8 cellular contexts compared by ENCODE assay signal in the genomic region with DNA sequence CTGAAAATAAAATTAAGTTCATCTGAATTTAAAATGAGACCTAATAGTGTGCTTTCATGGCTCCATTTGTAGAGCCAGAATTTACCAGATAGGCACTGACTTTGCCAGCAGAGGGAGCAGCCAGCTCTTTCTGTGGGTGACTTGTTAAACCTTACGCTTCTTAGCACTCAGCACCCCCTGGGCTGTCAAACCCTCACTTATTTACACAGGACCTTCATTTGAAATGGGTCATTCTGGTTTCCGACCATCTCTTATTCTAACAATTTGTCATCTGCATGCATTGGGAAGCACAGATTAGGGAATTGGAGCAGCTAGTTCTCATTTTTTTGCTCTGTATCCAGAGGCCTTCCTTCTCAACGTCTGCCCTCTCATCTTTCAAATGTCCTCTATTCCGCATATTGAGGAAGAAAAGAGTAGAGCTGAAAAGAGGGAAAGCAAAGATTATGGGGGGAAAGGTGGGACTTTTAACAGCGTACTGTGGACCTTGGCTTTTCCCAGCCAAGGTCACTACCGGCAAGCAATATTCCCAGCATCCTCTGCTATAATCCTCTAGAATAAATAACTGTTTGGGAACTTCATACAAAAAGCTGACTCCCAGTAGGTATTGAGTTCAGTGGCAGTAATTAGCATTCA. TPM values are rescaled to one million over a fixed set of nuclear protein-coding genes. Genes with fewer than 3 reads are reported as not detected.
A peak's percentile ranks its signal among the peaks of the same experiment; 100 is the strongest.
DNase-seq lines count a peak whose midpoint lies in the region; ATAC-seq and TF ChIP-seq lines count a peak whose summit lies in the region.

No MANE protein-coding gene starts in this region.

- H3K9me3 ChIP-seq in RWPE2 (ENCODE audit: severe bottlenecking), result no peaks in the 10 kb centered on the region
- no peaks in the 10 kb centered on the region for H3K9me3 ChIP-seq in cardiac muscle cell (ENCODE audit: low read depth)

- peak overlapping the region; percentile 9 to 81 (median 71) for H3K27ac Mint-ChIP-seq in CD14-positive monocyte
- H3K27ac Mint-ChIP-seq in activated naive CD8-positive, alpha-beta T cell treated with anti-CD3 and anti-CD28 coated beads for 36 hours, result no peak overlapping the region

- H3K4me3 ChIP-seq in RWPE2 (ENCODE audit: severe bottlenecking), result no peak overlapping the region
- H3K4me3 ChIP-seq in cardiac muscle cell, result no peak overlapping the region

- H3K36me3 ChIP-seq in RWPE2 (ENCODE audit: low read depth) (no peaks in the 10 kb centered on the region), cardiac muscle cell (no peaks in the 10 kb centered on the region)

- DNase-seq in CD14-positive monocyte (ENCODE audit: low spot score) (peak; percentile 55), HK-2 (ENCODE audit: unreplicated experiment) (peak; percentile 2), RWPE2 (ENCODE audit: low spot score) (no peak), cardiac muscle cell (ENCODE audit: low read depth in 1 of 2, low spot score in 1 of 2) (peak; percentile 56 to 64), renal cortical epithelial cell (ENCODE audit: low read depth) (peak; percentile 61)
- peak; percentile 44 for DNase-seq in activated naive CD8-positive, alpha-beta T cell treated with anti-CD3 and anti-CD28 coated beads for 36 hours

- peaks cover 83% of the 10 kb centered on the region for H3K4me1 Mint-ChIP-seq in CD14-positive monocyte
- H3K4me1 Mint-ChIP-seq in activated naive CD8-positive, alpha-beta T cell treated with anti-CD3 and anti-CD28 coated beads for 36 hours, result peaks cover 18% of the 10 kb centered on the region

- intact Hi-C loops in CD14-positive monocyte (cut with micrococcal nuclease), result no loop called here

- H3K27ac ChIP-seq in RWPE2 (ENCODE audit: poor library complexity, severe bottlenecking) (no peak overlapping the region), cardiac muscle cell (no peak overlapping the region)

- ATAC-seq in RWPE2 (ENCODE audit: low read depth) (0 out of 3 replicates have a peak, but pooled peaks have one; percentile 28), HG02870 (IDR thresholded peaks at IDR 0.05; ENCODE audit: unreplicated experiment) (no peak), HG03097 (IDR thresholded peaks at IDR 0.05; ENCODE audit: low FRiP score, unreplicated experiment) (no peak)

- peaks cover 5% of the 10 kb centered on the region for H3K27me3 ChIP-seq in RWPE2 (ENCODE audit: insufficient read depth, poor library complexity, severe bottlenecking)
- peaks cover 23% of the 10 kb centered on the region for H3K27me3 ChIP-seq in cardiac muscle cell

- H3K36me3 Mint-ChIP-seq in CD14-positive monocyte, result no peaks in the 10 kb centered on the region
- H3K36me3 Mint-ChIP-seq in activated naive CD8-positive, alpha-beta T cell treated with anti-CD3 and anti-CD28 coated beads for 36 hours, result no peaks in the 10 kb centered on the region

- peak; percentile 87 for TF ChIP-seq CTCF in CD14-positive monocyte (IDR thresholded peaks at IDR 0.05)
- peak; percentile 74 for TF ChIP-seq CTCF in RWPE2 (IDR thresholded peaks at IDR 0.05; ENCODE audit: poor library complexity, severe bottlenecking)
- TF ChIP-seq CTCF in cardiac muscle cell (IDR thresholded peaks at IDR 0.05; ENCODE audit: low read depth, low read length), result peak; percentile 75

- H3K27me3 Mint-ChIP-seq in CD14-positive monocyte (ENCODE audit: low read depth in 3 of 3), result peaks cover 0 to 2% (median 0%) of the 10 kb centered on the region in 3 donors
- no peaks in the 10 kb centered on the region for H3K27me3 Mint-ChIP-seq in activated naive CD8-positive, alpha-beta T cell treated with anti-CD3 and anti-CD28 coated beads for 36 hours

- H3K4me1 ChIP-seq in RWPE2 (ENCODE audit: insufficient read depth, poor library complexity, severe bottlenecking) (no peaks in the 10 kb centered on the region), cardiac muscle cell (ENCODE audit: low read depth) (no peaks in the 10 kb centered on the region)

- H3K9me3 Mint-ChIP-seq in CD14-positive monocyte, result peaks cover 0 to 3% (median 0%) of the 10 kb centered on the region in 7 donors
- no peaks in the 10 kb centered on the region for H3K9me3 Mint-ChIP-seq in activated naive CD8-positive, alpha-beta T cell treated with anti-CD3 and anti-CD28 coated beads for 36 hours

- H3K4me3 Mint-ChIP-seq in CD14-positive monocyte, result peak overlapping the region; percentile 78 to 88
- H3K4me3 Mint-ChIP-seq in activated naive CD8-positive, alpha-beta T cell treated with anti-CD3 and anti-CD28 coated beads for 36 hours, result no peak overlapping the region

RNA-seq across cellular contexts. Expression of a gene that starts 3.1 kb away (rescaled TPM):
- polyA plus RNA-seq in CD14-positive monocyte, result 10 to 100 TPM; 50.6 to 57.8 TPM
- total RNA-seq in activated naive CD8-positive, alpha-beta T cell treated with anti-CD3 and anti-CD28 coated beads for 36 hours, result 10 to 100 TPM; 11.1 to 11.9 TPM
- 6.8 and 6.9 TPM in 2 replicates for total RNA-seq in cardiac muscle cell
- polyA plus RNA-seq in cardiac muscle cell, result 17.1 and 21.5 TPM in 2 replicates
- 11.6 and 63.3 TPM in 2 replicates for total RNA-seq in renal cortical epithelial cell

RNA-seq across cellular contexts. Expression of a gene that starts 41.5 kb away (rescaled TPM):
- not detected for polyA plus RNA-seq in CD14-positive monocyte
- total RNA-seq in activated naive CD8-positive, alpha-beta T cell treated with anti-CD3 and anti-CD28 coated beads for 36 hours, result not detected
- not detected in 2 replicates for total RNA-seq in cardiac muscle cell
- polyA plus RNA-seq in cardiac muscle cell, result not detected in 2 replicates
- total RNA-seq in renal cortical epithelial cell, result not detected in 2 replicates
